Comparison of ENCODE assay signal across 1 cellular context in the genomic region with DNA sequence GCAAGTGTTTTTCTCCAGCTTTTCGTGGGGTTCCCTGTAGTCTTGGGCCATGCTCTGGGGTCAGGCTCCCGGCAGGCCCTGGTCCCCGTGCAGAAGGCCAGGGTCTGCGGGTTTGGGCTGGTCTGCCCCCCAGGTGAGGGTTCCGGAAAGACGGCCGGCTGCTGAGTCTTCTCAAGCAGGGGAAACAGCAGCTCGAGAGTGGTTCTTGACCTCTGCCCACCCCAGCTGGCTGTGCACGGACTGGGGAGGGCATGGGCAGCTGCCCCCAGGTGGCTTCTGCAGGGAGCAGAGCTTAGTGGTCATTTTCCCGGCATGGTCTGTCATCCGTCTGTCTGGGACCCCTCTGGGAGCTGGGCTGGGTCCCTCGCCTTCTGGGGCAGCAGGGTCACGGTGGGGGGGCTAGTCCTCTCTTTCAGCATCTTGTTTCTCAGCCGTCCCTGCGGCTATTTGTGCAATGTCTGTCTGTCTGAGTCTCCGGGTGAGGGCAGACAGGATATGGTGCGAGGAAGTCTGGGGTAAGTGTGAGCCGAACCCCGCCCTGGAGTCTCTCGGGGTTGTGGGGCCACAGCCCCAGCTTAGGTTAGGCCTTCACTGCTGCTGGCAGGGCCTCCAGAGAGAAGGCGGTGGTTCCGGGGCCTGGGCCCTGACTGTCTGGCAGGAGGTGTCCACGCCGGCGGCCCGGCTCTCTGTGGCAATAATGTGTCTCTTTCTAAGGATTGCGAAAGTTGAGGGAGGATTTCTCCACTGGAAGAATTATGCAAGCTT.
TF ChIP-seq lines count a peak whose summit lies in the region.

No MANE protein-coding gene starts in this region.

TF ChIP-seq in neural cell, 6 proteins besides CTCF, POLR2A, EP300 and RAD21 (continued from another document):
- TF ChIP-seq, protein P1, sequence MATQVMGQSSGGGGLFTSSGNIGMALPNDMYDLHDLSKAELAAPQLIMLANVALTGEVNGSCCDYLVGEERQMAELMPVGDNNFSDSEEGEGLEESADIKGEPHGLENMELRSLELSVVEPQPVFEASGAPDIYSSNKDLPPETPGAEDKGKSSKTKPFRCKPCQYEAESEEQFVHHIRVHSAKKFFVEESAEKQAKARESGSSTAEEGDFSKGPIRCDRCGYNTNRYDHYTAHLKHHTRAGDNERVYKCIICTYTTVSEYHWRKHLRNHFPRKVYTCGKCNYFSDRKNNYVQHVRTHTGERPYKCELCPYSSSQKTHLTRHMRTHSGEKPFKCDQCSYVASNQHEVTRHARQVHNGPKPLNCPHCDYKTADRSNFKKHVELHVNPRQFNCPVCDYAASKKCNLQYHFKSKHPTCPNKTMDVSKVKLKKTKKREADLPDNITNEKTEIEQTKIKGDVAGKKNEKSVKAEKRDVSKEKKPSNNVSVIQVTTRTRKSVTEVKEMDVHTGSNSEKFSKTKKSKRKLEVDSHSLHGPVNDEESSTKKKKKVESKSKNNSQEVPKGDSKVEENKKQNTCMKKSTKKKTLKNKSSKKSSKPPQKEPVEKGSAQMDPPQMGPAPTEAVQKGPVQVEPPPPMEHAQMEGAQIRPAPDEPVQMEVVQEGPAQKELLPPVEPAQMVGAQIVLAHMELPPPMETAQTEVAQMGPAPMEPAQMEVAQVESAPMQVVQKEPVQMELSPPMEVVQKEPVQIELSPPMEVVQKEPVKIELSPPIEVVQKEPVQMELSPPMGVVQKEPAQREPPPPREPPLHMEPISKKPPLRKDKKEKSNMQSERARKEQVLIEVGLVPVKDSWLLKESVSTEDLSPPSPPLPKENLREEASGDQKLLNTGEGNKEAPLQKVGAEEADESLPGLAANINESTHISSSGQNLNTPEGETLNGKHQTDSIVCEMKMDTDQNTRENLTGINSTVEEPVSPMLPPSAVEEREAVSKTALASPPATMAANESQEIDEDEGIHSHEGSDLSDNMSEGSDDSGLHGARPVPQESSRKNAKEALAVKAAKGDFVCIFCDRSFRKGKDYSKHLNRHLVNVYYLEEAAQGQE (IDR thresholded peaks at IDR 0.05; ENCODE audit: borderline replicate concordance) = no peak
- TF ChIP-seq SMC3 (conservative IDR thresholded peaks at IDR 0.05; ENCODE audit: poor library complexity) (no peak), EZH2 (IDR thresholded peaks at IDR 0.05; ENCODE audit: borderline replicate concordance, insufficient read depth, low read length, poor library complexity, severe bottlenecking) (no peak), POLR2AphosphoS5 (IDR thresholded peaks at IDR 0.05) (no peak)
